ENCODE assay signal across 8 cellular contexts in the genomic region with DNA sequence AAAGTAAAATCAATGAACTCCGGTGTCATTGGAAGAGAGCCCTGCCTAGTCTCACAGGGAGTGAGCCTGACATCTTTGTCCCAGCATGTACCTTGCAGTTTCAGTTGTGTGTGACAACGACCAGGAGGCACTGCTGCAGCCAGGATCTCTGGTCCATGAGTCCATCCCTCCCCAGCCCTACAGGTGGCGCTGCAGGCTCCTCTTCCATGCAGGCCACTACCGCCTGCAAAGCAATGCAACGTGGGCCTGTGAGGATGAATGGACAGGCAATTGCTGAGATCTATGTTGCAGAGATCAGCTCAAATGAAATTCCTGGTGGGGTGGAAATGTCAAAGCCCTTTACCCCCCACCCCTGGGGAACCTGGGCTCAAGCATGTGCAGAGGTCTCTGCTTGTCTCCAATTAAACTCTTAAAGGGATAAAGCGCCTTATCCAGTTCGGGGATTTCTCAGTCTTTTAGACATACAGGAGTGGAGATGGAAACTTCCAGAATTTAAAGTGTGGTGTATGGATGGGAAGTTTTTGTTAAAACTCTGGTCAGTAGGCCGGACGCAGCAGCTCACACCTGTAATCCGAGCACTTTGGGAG. TPM values are rescaled to one million over a fixed set of nuclear protein-coding genes. Genes with fewer than 3 reads are reported as not detected.
DNase-seq lines count a peak whose midpoint lies in the region; ATAC-seq and TF ChIP-seq lines count a peak whose summit lies in the region.

No MANE protein-coding gene starts in this region.

- H3K4me1 ChIP-seq in BE2C: no peaks in the 10 kb centered on the region
- peaks cover 0 to 6% (median 2%) of the 10 kb centered on the region in 4 donors for H3K4me1 ChIP-seq in esophagus muscularis mucosa

- H3K27me3 ChIP-seq in BE2C (no peaks in the 10 kb centered on the region), esophagus muscularis mucosa (no peaks in the 10 kb centered on the region)

- no peak overlapping the region for H3K27ac ChIP-seq in esophagus muscularis mucosa (replicated peaks in 1 of 4)

- H3K4me3 ChIP-seq in BE2C (ENCODE audit: low read depth, low read length) (no peak overlapping the region), esophagus muscularis mucosa (no peak overlapping the region)

- peak; percentile 89 for ATAC-seq in GM19351 (IDR thresholded peaks at IDR 0.05; ENCODE audit: unreplicated experiment)
- peak; percentile 84 to 86 for ATAC-seq in natural killer cell treated with Interleukin-12 subunit alpha and Interleukin-12 subunit beta and Interleukin-15 and Interleukin-18, amount 100 ng/mL, for 72 hours

- no peaks in the 10 kb centered on the region for H3K36me3 Mint-ChIP-seq in natural killer cell treated with Interleukin-12 subunit alpha and Interleukin-12 subunit beta and Interleukin-15 and Interleukin-18, amount 100 ng/mL, for 72 hours

- 44% methylated on average over 10 of the region's 10 CpGs for WGBS in esophagus muscularis mucosa

- H3K4me3 Mint-ChIP-seq in natural killer cell treated with Interleukin-12 subunit alpha and Interleukin-12 subunit beta and Interleukin-15 and Interleukin-18, amount 100 ng/mL, for 72 hours: no peak overlapping the region

- TF ChIP-seq CTCF in BE2C (IDR thresholded peaks at IDR 0.05; ENCODE audit: low read depth, low read length): peak; percentile 88
- peak; percentile 82 to 90 (median 86) for TF ChIP-seq CTCF in esophagus muscularis mucosa (IDR thresholded peaks at IDR 0.05)

- no peak for TF ChIP-seq POLR2A in esophagus muscularis mucosa (IDR thresholded peaks at IDR 0.05; ENCODE audit: low read depth)

- peaks cover 0 to 5% of the 10 kb centered on the region in 2 donors for H3K4me1 Mint-ChIP-seq in natural killer cell treated with Interleukin-12 subunit alpha and Interleukin-12 subunit beta and Interleukin-15 and Interleukin-18, amount 100 ng/mL, for 72 hours (ENCODE audit: low read depth in 2 of 2)

- H3K9me3 ChIP-seq in BE2C (no peaks in the 10 kb centered on the region), esophagus muscularis mucosa (no peaks in the 10 kb centered on the region)

- H3K9me3 Mint-ChIP-seq in natural killer cell treated with Interleukin-12 subunit alpha and Interleukin-12 subunit beta and Interleukin-15 and Interleukin-18, amount 100 ng/mL, for 72 hours: no peaks in the 10 kb centered on the region

- no peaks in the 10 kb centered on the region for H3K27me3 Mint-ChIP-seq in natural killer cell treated with Interleukin-12 subunit alpha and Interleukin-12 subunit beta and Interleukin-15 and Interleukin-18, amount 100 ng/mL, for 72 hours

- peaks cover 4% of the 10 kb centered on the region for H3K36me3 ChIP-seq in BE2C
- peaks cover 18 to 24% (median 22%) of the 10 kb centered on the region in 4 donors for H3K36me3 ChIP-seq in esophagus muscularis mucosa

- no peak for TF ChIP-seq EP300 in esophagus muscularis mucosa (IDR thresholded peaks at IDR 0.05)

- no peak overlapping the region for H3K27ac Mint-ChIP-seq in natural killer cell treated with Interleukin-12 subunit alpha and Interleukin-12 subunit beta and Interleukin-15 and Interleukin-18, amount 100 ng/mL, for 72 hours

- intact Hi-C loops in esophagus muscularis mucosa (cut with DNase I): loop anchor here (5.0 kb wide), 1 partner anchor 492 kb away; no protein-coding TSS in a partner anchor

- DNase-seq in BE2C: peak; percentile 82
- DNase-seq in HT-29 (ENCODE audit: low spot score): peak; percentile 86
- peak; percentile 53 for DNase-seq in OCI-M2 (lab: John Stamatoyannopoulos, UW; ENCODE audit: unreplicated experiment)
- DNase-seq in activated T-cell treated with anti-CD3 and anti-CD28 coated beads for 48 hours (ENCODE audit: low read depth): peak; percentile 80
- DNase-seq in esophagus muscularis mucosa (ENCODE audit: extremely low spot score): no peak
- peak; percentile 78 for DNase-seq in natural killer cell treated with Interleukin-12 subunit alpha and Interleukin-12 subunit beta and Interleukin-15 and Interleukin-18, amount 100 ng/mL, for 72 hours (ENCODE audit: low spot score)
- peak; percentile 70 for DNase-seq in stimulated activated naive CD4-positive, alpha-beta T cell treated with Interleukin-2 at 50 U/mL for 16 hours (lab: John Stamatoyannopoulos, UW)

RNA-seq across cellular contexts. Expression of gene TKT, which starts 35.8 kb away (rescaled TPM):
- polyA plus RNA-seq in BE2C (2012; ENCODE audit: insufficient read depth, insufficient read length, low read depth): 198 TPM
- 864 and 898 TPM in 2 replicates for total RNA-seq in HT-29 (2014; rRNA removed; shearing (Covaris generic))
- total RNA-seq in esophagus muscularis mucosa: 100 to 1,000 TPM; 295 to 524 (median 378) TPM
- total RNA-seq in natural killer cell treated with Interleukin-12 subunit alpha and Interleukin-12 subunit beta and Interleukin-15 and Interleukin-18, amount 100 ng/mL, for 72 hours: 100 to 1,000 TPM; 171 to 339 TPM

RNA-seq across cellular contexts. Expression of gene PRKCD, which starts 59.0 kb away (rescaled TPM):
- 0.39 TPM for polyA plus RNA-seq in BE2C (2012; ENCODE audit: insufficient read depth, insufficient read length, low read depth)
- 5.2 and 5.9 TPM in 2 replicates for total RNA-seq in HT-29 (2014; rRNA removed; shearing (Covaris generic))
- 10 to 100 TPM in 3 of 4 donors, 1 to 10 TPM in 1; 7.0 to 16.7 (median 12.4) TPM for total RNA-seq in esophagus muscularis mucosa
- total RNA-seq in natural killer cell treated with Interleukin-12 subunit alpha and Interleukin-12 subunit beta and Interleukin-15 and Interleukin-18, amount 100 ng/mL, for 72 hours: 10 to 100 TPM; 14.1 to 34.9 TPM
